In the genomic region with DNA sequence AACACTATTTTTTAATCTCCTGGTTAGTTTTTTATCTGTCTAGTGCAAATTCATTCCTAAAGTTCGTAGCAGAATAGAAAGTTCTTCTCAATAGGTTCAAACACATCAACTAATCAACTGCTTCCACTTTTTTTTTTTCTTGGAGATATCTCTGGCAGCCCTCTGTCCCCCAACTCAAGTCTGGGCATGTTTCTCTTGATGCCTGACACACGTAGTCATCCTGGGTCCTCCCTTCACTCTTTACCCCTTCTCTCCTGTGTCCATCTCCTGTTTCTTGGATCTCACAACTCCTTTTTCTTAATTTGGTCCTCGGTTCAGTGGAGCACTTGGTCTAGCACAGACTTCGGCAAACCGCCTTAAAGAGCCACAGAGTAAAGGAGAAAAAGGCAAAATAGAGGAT, we compare ENCODE assay signal across 27 cellular contexts. TPM values are rescaled to one million over a fixed set of nuclear protein-coding genes. Genes with fewer than 3 reads are reported as not detected.
"Had no signal": no experiment of that assay in that cellular context is flagged by ENCODE, and none has a peak within 500 bp of the region (broad histone marks: within the 10 kb centered on the region; RNA-seq: fewer than 3 reads in every experiment).

No MANE protein-coding gene starts in this region.

- H3K4me3 ChIP-seq: adrenal gland, heart right ventricle, left lung, lower lobe of right lung, tibial nerve had no signal

- H3K36me3 Mint-ChIP-seq: activated CD4-positive, alpha-beta memory T cell treated with anti-CD3 and anti-CD28 coated beads for 36 hours; brain had no signal

- H3K27ac Mint-ChIP-seq: activated CD4-positive, alpha-beta memory T cell treated with anti-CD3 and anti-CD28 coated beads for 36 hours; activated naive CD4-positive, alpha-beta T cell treated with anti-CD3 and anti-CD28 coated beads for 36 hours; activated naive CD8-positive, alpha-beta T cell treated with anti-CD3 and anti-CD28 coated beads for 36 hours; activated T-helper 1 cell treated with anti-CD3 and anti-CD28 coated beads, Interleukin-12 subunit alpha, Interleukin-12 subunit beta, Interleukin-2, Interleukin-4 antibody, amounts not matched to agents 30 ng/mL and 10 ng/mL and 1 ng/mL, durations not matched to agents 14 hours and 24 hours and 36 hours; brain; effector memory CD8-positive, alpha-beta T cell; natural killer cell treated with Interleukin-12 subunit alpha and Interleukin-12 subunit beta and Interleukin-15 and Interleukin-18, amount 100 ng/mL, for 72 hours had no signal

- H3K4me1 Mint-ChIP-seq: brain had no signal

- H3K27me3 ChIP-seq: heart right ventricle, tibial nerve had no signal

- ATAC-seq: effector memory CD8-positive, alpha-beta T cell; esophagus mucosa; heart right ventricle; left lung; lower lobe of right lung; natural killer cell treated with Interleukin-12 subunit alpha and Interleukin-12 subunit beta and Interleukin-15 and Interleukin-18, amount 100 ng/mL, for 72 hours; right cardiac atrium had no signal

- H3K27ac ChIP-seq: adrenal gland, heart right ventricle, left lung, lower lobe of right lung, tibial nerve had no signal

- H3K9me3 Mint-ChIP-seq: activated CD4-positive, alpha-beta memory T cell treated with anti-CD3 and anti-CD28 coated beads for 36 hours; activated CD4-positive, alpha-beta T cell treated with anti-CD3 and anti-CD28 coated beads, Interleukin-2, amount 10 ng/mL, durations not matched to agents 24 days and 14 days; activated naive CD4-positive, alpha-beta T cell treated with anti-CD3 and anti-CD28 coated beads for 36 hours; activated naive CD8-positive, alpha-beta T cell treated with anti-CD3 and anti-CD28 coated beads for 36 hours; activated T-helper 1 cell treated with anti-CD3 and anti-CD28 coated beads, Interleukin-12 subunit alpha, Interleukin-12 subunit beta, Interleukin-2, Interleukin-4 antibody, amounts not matched to agents 30 ng/mL and 10 ng/mL and 1 ng/mL, durations not matched to agents 14 hours and 24 hours and 36 hours; effector memory CD8-positive, alpha-beta T cell; natural killer cell treated with Interleukin-12 subunit alpha and Interleukin-12 subunit beta and Interleukin-15 and Interleukin-18, amount 100 ng/mL, for 72 hours had no signal

- H3K27me3 Mint-ChIP-seq: activated CD4-positive, alpha-beta T cell treated with anti-CD3 and anti-CD28 coated beads, Interleukin-2, amount 10 ng/mL, durations not matched to agents 24 days and 14 days had no signal

- H3K4me3 Mint-ChIP-seq: activated CD4-positive, alpha-beta memory T cell treated with anti-CD3 and anti-CD28 coated beads for 36 hours; activated CD4-positive, alpha-beta T cell treated with anti-CD3 and anti-CD28 coated beads, Interleukin-2, amount 10 ng/mL, durations not matched to agents 24 days and 14 days; activated naive CD4-positive, alpha-beta T cell treated with anti-CD3 and anti-CD28 coated beads for 36 hours; activated naive CD8-positive, alpha-beta T cell treated with anti-CD3 and anti-CD28 coated beads for 36 hours; activated T-helper 1 cell treated with anti-CD3 and anti-CD28 coated beads, Interleukin-12 subunit alpha, Interleukin-12 subunit beta, Interleukin-2, Interleukin-4 antibody, amounts not matched to agents 30 ng/mL and 10 ng/mL and 1 ng/mL, durations not matched to agents 14 hours and 24 hours and 36 hours; brain; effector memory CD8-positive, alpha-beta T cell; natural killer cell treated with Interleukin-12 subunit alpha and Interleukin-12 subunit beta and Interleukin-15 and Interleukin-18, amount 100 ng/mL, for 72 hours had no signal

- H3K9me3 ChIP-seq: adrenal gland, heart right ventricle, left lung, lower lobe of right lung, tibial nerve had no signal

- H3K36me3 ChIP-seq: adrenal gland, heart right ventricle, left lung, lower lobe of right lung, tibial nerve had no signal

- DNase-seq: activated CD4-positive, alpha-beta memory T cell treated with anti-CD3 and anti-CD28 coated beads for 36 hours; activated CD4-positive, alpha-beta T cell treated with anti-CD3 and anti-CD28 coated beads, Interleukin-2, amount 10 ng/mL, durations not matched to agents 24 days and 14 days; activated CD4-positive, CD25-positive, alpha-beta regulatory T cell treated with anti-CD3 and anti-CD28 coated beads, Interleukin-2, amount 50 U/mL, for 72 hours; activated CD8-positive, alpha-beta memory T cell treated with anti-CD3 and anti-CD28 coated beads, Interleukin-2, amount 50 U/mL, for 4 hours; activated effector memory CD4-positive, alpha-beta T cell treated with anti-CD3 and anti-CD28 coated beads, Interleukin-2, amount 50 U/mL, for 16 hours; activated naive CD4-positive, alpha-beta T cell treated with anti-CD3 and anti-CD28 coated beads for 36 hours; activated naive CD8-positive, alpha-beta T cell treated with anti-CD3 and anti-CD28 coated beads for 36 hours; activated T-cell treated with anti-CD3 and anti-CD28 coated beads, Interleukin-2, amount 50 U/mL, for 1 hour; adrenal gland; aorta; caudate nucleus; cortex of kidney; effector memory CD8-positive, alpha-beta T cell; foreskin melanocyte; heart right ventricle; left lung; lower lobe of right lung; mesendoderm; right cardiac atrium; stimulated activated CD4-positive, alpha-beta T cell treated with anti-CD3 and anti-CD28 coated beads, Interleukin-15, amount 100 ng/mL, for 24 hours; stimulated activated CD4-positive, alpha-beta T cell treated with anti-CD3 and anti-CD28 coated beads, Interleukin-2, amount 100 ng/mL, for 24 hours; stimulated activated naive CD4-positive, alpha-beta T cell had no signal

RNA-seq across cellular contexts. Expression of gene TNFAIP8L3, which starts 14.4 kb away (rescaled TPM):
- total RNA-seq: activated naive CD4-positive, alpha-beta T cell treated with anti-CD3 and anti-CD28 coated beads for 36 hours; natural killer cell treated with Interleukin-12 subunit alpha and Interleukin-12 subunit beta and Interleukin-15 and Interleukin-18, amount 100 ng/mL, for 72 hours had no signal
